Comparison of ENCODE assay signal across 24 cellular contexts in genomic region chr4:83258463-83258862, GRCh38. TPM values are rescaled to one million over a fixed set of nuclear protein-coding genes. Genes with fewer than 3 reads are reported as not detected.
DNase-seq lines count a peak whose midpoint lies in the region; ATAC-seq, FAIRE-seq and TF ChIP-seq lines count a peak whose summit lies in the region.
"Had no signal": no experiment of that assay in that cellular context is flagged by ENCODE, and none has a peak within 500 bp of the region (broad histone marks: within the 10 kb centered on the region; RNA-seq: fewer than 3 reads in every experiment).

No MANE protein-coding gene starts in this region.

- no peak for TF ChIP-seq RAD21 in A549 (conservative IDR thresholded peaks at IDR 0.05 in 1 of 2, IDR thresholded peaks at IDR 0.05 in 1 of 2)

- H3K9me3 Mint-ChIP-seq in memory B cell (no peaks in the 10 kb centered on the region), nephron progenitor cell (no peaks in the 10 kb centered on the region)
- H3K9me3 Mint-ChIP-seq: CD4-positive, CD25-positive, alpha-beta regulatory T cell had no signal

- H3K9ac ChIP-seq in GM23248: no peak overlapping the region
- peak overlapping the region in 1 of 2 donors; percentile 42 for H3K9ac ChIP-seq in colonic mucosa (ENCODE audit: low read depth in 2 of 2, low read length in 2 of 2)

- peak overlapping the region; percentile 9 for H3K27ac Mint-ChIP-seq in memory B cell
- no peak overlapping the region for H3K27ac Mint-ChIP-seq in nephron progenitor cell

- H3K4me1 ChIP-seq in A549 (peaks cover 47% of the 10 kb centered on the region), GM23248 (ENCODE audit: insufficient read depth) (peaks cover 31% of the 10 kb centered on the region), colonic mucosa (peaks cover 4% of the 10 kb centered on the region)

- no peak for TF ChIP-seq EP300 in A549 (IDR thresholded peaks at IDR 0.05)

- CTCF ChIA-PET in A549 (lab: Yijun Ruan, JAX): interaction anchor here (2.9 kb wide), 1 partner anchor 203 kb away, joined by 15 read pairs; no protein-coding TSS in a partner anchor

- no peaks in the 10 kb centered on the region for H3K9me2 ChIP-seq in GM23248 (ENCODE audit: insufficient read depth)

- no peaks in the 10 kb centered on the region for H3K27me3 ChIP-seq in GM23248 (replicated peaks; ENCODE audit: insufficient read depth)
- no peaks in the 10 kb centered on the region for H3K27me3 ChIP-seq in colonic mucosa
- H3K27me3 ChIP-seq: Peyer's patch had no signal

- no peak for FAIRE-seq in A549 (lab: Jason Lieb, UNC)
- FAIRE-seq: A204.1, G401.6, GM12892 had no signal

- H3K4me1 Mint-ChIP-seq in memory B cell: peaks cover 30% of the 10 kb centered on the region
- H3K4me1 Mint-ChIP-seq in nephron progenitor cell: peaks cover 18% of the 10 kb centered on the region

- H3K4me3 ChIP-seq in A549 (no peak overlapping the region), GM23248 (no peak overlapping the region), colonic mucosa (no peak overlapping the region)
- H3K4me3 ChIP-seq: Peyer's patch had no signal

- H3K36me3 ChIP-seq in GM23248 (ENCODE audit: low read depth): no peaks in the 10 kb centered on the region
- H3K36me3 ChIP-seq in colonic mucosa: no peaks in the 10 kb centered on the region
- H3K36me3 ChIP-seq: Peyer's patch had no signal

- H3K4me3 Mint-ChIP-seq in memory B cell: no peak overlapping the region
- no peak overlapping the region for H3K4me3 Mint-ChIP-seq in nephron progenitor cell
- H3K4me3 Mint-ChIP-seq: CD4-positive, CD25-positive, alpha-beta regulatory T cell had no signal

- H3K27me3 Mint-ChIP-seq in memory B cell (no peaks in the 10 kb centered on the region), nephron progenitor cell (ENCODE audit: low read depth, poor library complexity) (no peaks in the 10 kb centered on the region)
- H3K27me3 Mint-ChIP-seq: CD4-positive, CD25-positive, alpha-beta regulatory T cell had no signal

- H2AFZ ChIP-seq in GM23248: no peak overlapping the region

- peak overlapping the region; percentile 85 to 91; a peak in 4 of 6 replicates for H3K27ac ChIP-seq in A549
- 0 out of 2 replicates have a peak overlapping the region, but pooled peaks have one; percentile 7 for H3K27ac ChIP-seq in GM23248
- H3K27ac ChIP-seq in colonic mucosa: peak overlapping the region; percentile 13
- H3K27ac ChIP-seq: Peyer's patch had no signal

- POLR2A ChIA-PET in A549 (lab: Yijun Ruan, JAX): no interaction called here

- in situ Hi-C loops in GM23248 (cut with MboI): loop anchor here (5.0 to 25.0 kb wide), 3 partner anchors 181 to 796 kb away; no protein-coding TSS in a partner anchor

- peaks cover 29% of the 10 kb centered on the region for H3F3A ChIP-seq in GM23248 (ENCODE audit: insufficient read depth)

- no peak for TF ChIP-seq POLR2A in A549 (IDR thresholded peaks at IDR 0.05; ENCODE audit: low read length)

- no peaks in the 10 kb centered on the region for H4K20me1 ChIP-seq in GM23248 (ENCODE audit: insufficient read depth)

- DNase-seq in A549 (ENCODE audit: low read depth in 1 of 2, low spot score in 1 of 2): no peak
- DNase-seq in GM23248: no peak
- no peak for DNase-seq in colonic mucosa
- no peak for DNase-seq in memory B cell (ENCODE audit: low spot score in 2 of 2)
- no peak for DNase-seq in NCI-H2029 (lab: John Stamatoyannopoulos, UW)
- no peak for DNase-seq in SKM-1 (lab: John Stamatoyannopoulos, UW; ENCODE audit: unreplicated experiment)
- DNase-seq in nephron progenitor cell: no peak
- DNase-seq in activated CD8-positive, alpha-beta memory T cell treated with anti-CD3 and anti-CD28 coated beads, Interleukin-2, amount 50 U/mL, for 4 hours: no peak
- DNase-seq: AML-193; Calu3; CD4-positive, CD25-positive, alpha-beta regulatory T cell; DMS79; GOT3; KBM-7; NCI-H1092; NCI-H187 treated with DMSO at 0.1 percent for 48 hours; NCI-H2171; NCI-H446 treated with DMSO at 0.1 percent for 48 hours; NCI-H774; Peyer's patch; SIG-M5 had no signal

- ATAC-seq in A549: no peak
- no peak for ATAC-seq in memory B cell (ENCODE audit: low read depth)

- H3K4me2 ChIP-seq in A549: no peak overlapping the region
- peak overlapping the region; percentile 13 for H3K4me2 ChIP-seq in GM23248 (ENCODE audit: unreplicated experiment)

- TF ChIP-seq CTCF in A549 (IDR thresholded peaks at IDR 0.05): no peak
- TF ChIP-seq CTCF in colonic mucosa (IDR thresholded peaks at IDR 0.05): no peak
- TF ChIP-seq CTCF in nephron progenitor cell (IDR thresholded peaks at IDR 0.05): no peak

- H3K9me3 ChIP-seq in A549 (no peaks in the 10 kb centered on the region), GM23248 (ENCODE audit: low read depth) (no peaks in the 10 kb centered on the region), colonic mucosa (no peaks in the 10 kb centered on the region)
- H3K9me3 ChIP-seq: Peyer's patch had no signal

- peaks cover 10% of the 10 kb centered on the region for H3K36me3 Mint-ChIP-seq in memory B cell
- H3K36me3 Mint-ChIP-seq in nephron progenitor cell (ENCODE audit: low read depth): peaks cover 30% of the 10 kb centered on the region

- intact Hi-C loops in colonic mucosa (cut with DNase I): no loop called here

- H3K79me2 ChIP-seq in GM23248 (ENCODE audit: insufficient read depth): no peaks in the 10 kb centered on the region

TF ChIP-seq in A549, 52 proteins besides CTCF, POLR2A, EP300 and RAD21:
- TF ChIP-seq HMGXB4 (CRISPR knock-in tag; IDR thresholded peaks at IDR 0.05; ENCODE audit: borderline replicate concordance): no peak
- no peak for TF ChIP-seq HOXA7 (CRISPR knock-in tag; IDR thresholded peaks at IDR 0.05)
- no peak for TF ChIP-seq ZNF302 (CRISPR knock-in tag; IDR thresholded peaks at IDR 0.05)
- TF ChIP-seq MAZ (IDR thresholded peaks at IDR 0.05; ENCODE audit: borderline replicate concordance, low read depth, low read length): no peak
- no peak for TF ChIP-seq ZSCAN20 (CRISPR knock-in tag; IDR thresholded peaks at IDR 0.05)
- no peak for TF ChIP-seq RCOR1 (IDR thresholded peaks at IDR 0.05; ENCODE audit: low read depth, low read length)
- TF ChIP-seq ZC3H11A (IDR thresholded peaks at IDR 0.05): no peak
- TF ChIP-seq KDM5A (IDR thresholded peaks at IDR 0.05): no peak
- no peak for TF ChIP-seq KDM1A (IDR thresholded peaks at IDR 0.05; ENCODE audit: low read depth)
- TF ChIP-seq RNF2 (IDR thresholded peaks at IDR 0.05; ENCODE audit: borderline replicate concordance, low read depth): no peak
- TF ChIP-seq PHF8 (IDR thresholded peaks at IDR 0.05; ENCODE audit: borderline replicate concordance, low read depth): no peak
TF ChIP-seq in A549: peak in this region for 0.

RNA-seq across cellular contexts. Expression of gene COQ2, which starts 26.1 kb away (rescaled TPM):
- polyA plus RNA-seq in A549 (2011; rRNA removed) (27.1 and 35.9 TPM in 2 replicates), A549 (2017; fragmentation: RNase III; extraction: RNeasy Plus Mini Kit Qiagen cat#74134 plus additional on column Dnase treatment) (18.2 to 19.5 TPM (median 18.5 TPM) in 3 replicates), GM23248 (2016; fragmentation: Nextera tagmentation; extraction: Ambion mirVana) (19.1 and 20.1 TPM in 2 replicates)
- 19.1 and 21.4 TPM in 2 replicates for polyA plus RNA-seq in A549 (2012; cell fraction: cytosol; rRNA removed)
- 8.3 and 13.6 TPM in 2 replicates for polyA plus RNA-seq in A549 (2012; cell fraction: nucleus; rRNA removed)
- polyA minus RNA-seq in A549 (2011; rRNA and poly(A)+ RNA removed): 21.7 and 26.2 TPM in 2 replicates
- 8.0 and 9.5 TPM in 2 replicates for total RNA-seq in GM23248 (2014; rRNA removed; shearing (Covaris generic))
- 10 to 100 TPM; 23.4 to 28.3 TPM for total RNA-seq in colonic mucosa

Comparison
In these comparisons a context has a peak if more than half of its experiments do, and no peak if none do; other contexts are left out.
1. H3K27ac ChIP-seq: peak in every context shown above with its lines; median percentile 88 in A549; 13 in colonic mucosa; 7 in GM23248.